ENCODE assay signal across 8 cellular contexts in genomic region chr18:9771261-9771976, GRCh38.
A peak's percentile ranks its signal among the peaks of the same experiment; 100 is the strongest.
DNase-seq lines count a peak whose midpoint lies in the region; ATAC-seq and TF ChIP-seq lines count a peak whose summit lies in the region.

No MANE protein-coding gene starts in this region.

- H4K20me1 ChIP-seq in OCI-LY3 (ENCODE audit: insufficient read depth, low read length) (no peaks in the 10 kb centered on the region), neural cell (ENCODE audit: insufficient read depth) (no peaks in the 10 kb centered on the region)

- H3K9me3 Mint-ChIP-seq in activated T-cell treated with anti-CD3 and anti-CD28 coated beads, Interleukin-2, amount 50 U/mL, for 72 hours: no peaks in the 10 kb centered on the region
- H3K9me3 Mint-ChIP-seq in stimulated activated naive CD8-positive, alpha-beta T cell treated with anti-CD3 and anti-CD28 coated beads, Interleukin-15, amount 100 ng/mL, for 72 hours: no peaks in the 10 kb centered on the region

- peaks cover 15% of the 10 kb centered on the region for H3K4me1 ChIP-seq in OCI-LY3 (ENCODE audit: low read length)

- H3K9me2 ChIP-seq in neural cell (ENCODE audit: insufficient read depth, low read length): no peaks in the 10 kb centered on the region

- no peak overlapping the region for H3K9ac ChIP-seq in OCI-LY3 (ENCODE audit: low read length)
- H3K9ac ChIP-seq in neural cell (ENCODE audit: low read length): no peak overlapping the region

- H3K79me2 ChIP-seq in OCI-LY3 (ENCODE audit: low read length) (no peaks in the 10 kb centered on the region), neural cell (replicated peaks; ENCODE audit: insufficient read depth, low read length) (peaks cover 5% of the 10 kb centered on the region)

- H3K27me3 ChIP-seq in OCI-LY3 (ENCODE audit: low read depth, low read length) (no peaks in the 10 kb centered on the region), neural cell (ENCODE audit: insufficient read depth, low read depth, low read length) (no peaks in the 10 kb centered on the region)

- H3K27me3 Mint-ChIP-seq in activated T-cell treated with anti-CD3 and anti-CD28 coated beads, Interleukin-2, amount 50 U/mL, for 72 hours (ENCODE audit: low read depth): peaks cover 50% of the 10 kb centered on the region
- H3K27me3 Mint-ChIP-seq in stimulated activated naive CD8-positive, alpha-beta T cell treated with anti-CD3 and anti-CD28 coated beads, Interleukin-15, amount 100 ng/mL, for 72 hours: peaks cover 46% of the 10 kb centered on the region

- no peaks in the 10 kb centered on the region for H3K36me3 ChIP-seq in OCI-LY3 (replicated peaks; ENCODE audit: low read depth, low read length)
- H3K36me3 ChIP-seq in neural cell (ENCODE audit: insufficient read depth, low read length): no peaks in the 10 kb centered on the region

- peak; percentile 70 to 74 for ATAC-seq in activated T-cell treated with anti-CD3 and anti-CD28 coated beads, Interleukin-2, amount 50 U/mL, for 72 hours (replicated peaks in 1 of 2)
- peak; percentile 71 for ATAC-seq in stimulated activated naive CD8-positive, alpha-beta T cell treated with anti-CD3 and anti-CD28 coated beads, Interleukin-15, amount 100 ng/mL, for 72 hours

- no peak for TF ChIP-seq EP300 in neural cell (conservative IDR thresholded peaks at IDR 0.05; ENCODE audit: poor library complexity, severe bottlenecking)

- no peaks in the 10 kb centered on the region for H3K36me3 Mint-ChIP-seq in activated T-cell treated with anti-CD3 and anti-CD28 coated beads, Interleukin-2, amount 50 U/mL, for 72 hours (ENCODE audit: insufficient read depth in 2 of 2)

- peaks cover 5% of the 10 kb centered on the region for H3K4me1 Mint-ChIP-seq in activated T-cell treated with anti-CD3 and anti-CD28 coated beads, Interleukin-2, amount 50 U/mL, for 72 hours (ENCODE audit: low read depth)
- H3K4me1 Mint-ChIP-seq in stimulated activated naive CD8-positive, alpha-beta T cell treated with anti-CD3 and anti-CD28 coated beads, Interleukin-15, amount 100 ng/mL, for 72 hours: peaks cover 7% of the 10 kb centered on the region

- H3K4me2 ChIP-seq in OCI-LY3 (ENCODE audit: low read length) (peak overlapping the region; percentile 60), neural cell (ENCODE audit: low read length) (no peak overlapping the region)

- no peaks in the 10 kb centered on the region for H3F3A ChIP-seq in neural cell (ENCODE audit: insufficient read depth, low read length, poor library complexity, severe bottlenecking)

- no peak overlapping the region for H3K4me3 Mint-ChIP-seq in activated T-cell treated with anti-CD3 and anti-CD28 coated beads, Interleukin-2, amount 50 U/mL, for 72 hours
- no peak overlapping the region for H3K4me3 Mint-ChIP-seq in stimulated activated naive CD8-positive, alpha-beta T cell treated with anti-CD3 and anti-CD28 coated beads, Interleukin-15, amount 100 ng/mL, for 72 hours

- no peak overlapping the region for H3K27ac ChIP-seq in OCI-LY3 (ENCODE audit: low read length)
- no peak overlapping the region for H3K27ac ChIP-seq in neural cell (ENCODE audit: low read length)

- peak; percentile 95 for TF ChIP-seq CTCF in HFF-Myc (IDR thresholded peaks at IDR 0.05; ENCODE audit: low read depth, low read length, missing control alignments)
- peak; percentile 84 for TF ChIP-seq CTCF in OCI-LY3 (IDR thresholded peaks at IDR 0.05; ENCODE audit: low read depth, low read length)
- TF ChIP-seq CTCF in foreskin fibroblast (IDR thresholded peaks at IDR 0.05; ENCODE audit: low read depth, low read length): peak; percentile 79
- peak; percentile 72 for TF ChIP-seq CTCF in neural cell (IDR thresholded peaks at IDR 0.05; ENCODE audit: poor library complexity, severe bottlenecking)

- DNase-seq in GF-D8 (lab: John Stamatoyannopoulos, UW) (peak; percentile 79), HFF-Myc (ENCODE audit: extremely low read depth, low read depth) (peak; percentile 21), foreskin fibroblast (peak; percentile 30 to 72), NCI-H128 (lab: John Stamatoyannopoulos, UW; ENCODE audit: unreplicated experiment) (no peak)
- DNase-seq in activated T-cell treated with anti-CD3 and anti-CD28 coated beads, Interleukin-2, amount 50 U/mL, for 72 hours: peak; percentile 68 to 70
- peak; percentile 54 to 56 for DNase-seq in stimulated activated naive CD8-positive, alpha-beta T cell treated with anti-CD3 and anti-CD28 coated beads, Interleukin-15, amount 100 ng/mL, for 72 hours

- H3K4me3 ChIP-seq in HFF-Myc (replicated peaks; ENCODE audit: low read depth, low read length) (no peak overlapping the region), OCI-LY3 (ENCODE audit: low read length) (peak overlapping the region; percentile 41), foreskin fibroblast (ENCODE audit: low read depth in 1 of 2, low read length in 2 of 2) (no peak overlapping the region), neural cell (ENCODE audit: low read length) (no peak overlapping the region)

- peak; percentile 69 for TF ChIP-seq RAD21 in neural cell (conservative IDR thresholded peaks at IDR 0.05)

- H3K9me3 ChIP-seq in OCI-LY3 (ENCODE audit: insufficient read depth, low read length) (no peaks in the 10 kb centered on the region), neural cell (ENCODE audit: low read length) (no peaks in the 10 kb centered on the region)

- no peak overlapping the region for H3K27ac Mint-ChIP-seq in activated T-cell treated with anti-CD3 and anti-CD28 coated beads, Interleukin-2, amount 50 U/mL, for 72 hours
- H3K27ac Mint-ChIP-seq in stimulated activated naive CD8-positive, alpha-beta T cell treated with anti-CD3 and anti-CD28 coated beads, Interleukin-15, amount 100 ng/mL, for 72 hours: no peak overlapping the region

- H2AFZ ChIP-seq in OCI-LY3 (ENCODE audit: low read depth, low read length): peak overlapping the region; percentile 91
- no peak overlapping the region for H2AFZ ChIP-seq in neural cell (ENCODE audit: low read depth, low read length)

TF ChIP-seq in neural cell, 6 proteins besides CTCF, POLR2A, EP300 and RAD21:
- peak; percentile 57 for TF ChIP-seq SMC3 (conservative IDR thresholded peaks at IDR 0.05; ENCODE audit: poor library complexity)
- no peak for TF ChIP-seq TAF1 (IDR thresholded peaks at IDR 0.05; ENCODE audit: low read depth)
- no peak for TF ChIP-seq POLR2AphosphoS5 (IDR thresholded peaks at IDR 0.05)
- no peak for TF ChIP-seq EZH2 (IDR thresholded peaks at IDR 0.05; ENCODE audit: borderline replicate concordance, insufficient read depth, low read length, poor library complexity, severe bottlenecking)
